In the genomic region with DNA sequence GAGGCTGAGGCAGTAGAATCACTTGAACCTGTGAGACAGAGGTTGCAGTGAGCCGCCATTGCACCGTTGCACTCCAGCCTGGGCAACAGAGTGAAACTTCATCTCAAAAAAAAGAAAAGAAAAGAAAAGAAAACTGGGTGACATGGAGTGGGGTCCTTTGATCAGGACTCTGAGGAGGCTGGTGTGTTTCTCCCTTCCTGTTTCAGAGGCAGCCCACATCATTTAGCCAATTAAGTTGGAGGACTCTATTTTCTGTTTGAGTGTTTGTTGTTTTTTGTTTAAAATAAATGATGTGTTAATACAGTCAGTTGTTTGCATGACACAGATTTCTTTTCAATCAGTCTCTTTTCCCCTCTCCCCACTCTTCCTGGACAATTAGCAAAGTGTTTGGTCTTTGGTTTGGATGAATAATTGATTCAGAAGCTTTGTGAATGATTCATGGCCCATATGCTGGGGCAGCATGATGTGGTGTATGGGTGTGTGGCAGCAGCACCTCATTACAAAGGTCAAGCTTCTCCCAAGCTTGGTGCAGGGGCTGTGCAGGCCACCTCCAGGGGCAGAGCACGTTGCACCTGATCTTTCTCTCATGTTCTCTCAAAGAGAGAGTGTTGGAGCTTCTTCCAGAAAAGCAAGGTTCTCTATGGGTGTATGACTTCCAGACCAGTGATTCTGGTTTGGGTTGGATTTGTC, we compare ENCODE assay signal across 17 cellular contexts. TPM values are rescaled to one million over a fixed set of nuclear protein-coding genes. Genes with fewer than 3 reads are reported as not detected.
DNase-seq lines count a peak whose midpoint lies in the region; ATAC-seq, FAIRE-seq and TF ChIP-seq lines count a peak whose summit lies in the region.
"Had no signal": no experiment of that assay in that cellular context is flagged by ENCODE, and none has a peak within 500 bp of the region (broad histone marks: within the 10 kb centered on the region; RNA-seq: fewer than 3 reads in every experiment).

No MANE protein-coding gene starts in this region.

- no peak for TF ChIP-seq CTCF in bronchial epithelial cell (IDR thresholded peaks at IDR 0.05; ENCODE audit: insufficient read depth, low read length, severe bottlenecking)

- in situ Hi-C loops in SK-MEL-5 (cut with HindIII; ENCODE audit: low pct_unique_long_range_greater_than_20kb, low sequenced_read_pairs): no loop called here

- H3K27me3 ChIP-seq in bronchial epithelial cell (ENCODE audit: control insufficient read depth, insufficient read depth, low read length): no peaks in the 10 kb centered on the region
- H3K27me3 ChIP-seq: BLaER1 treated with 17β-estradiol and CSF1 and Interleukin-3, amounts not matched to agents 10 nM and 100 nM had no signal

- no peaks in the 10 kb centered on the region for H3K36me3 ChIP-seq in bronchial epithelial cell (ENCODE audit: control insufficient read depth, insufficient read depth, low read length)
- H3K36me3 ChIP-seq: BLaER1 treated with 17β-estradiol and CSF1 and Interleukin-3, amounts not matched to agents 10 nM and 100 nM had no signal

- FAIRE-seq in bronchial epithelial cell (lab: Jason Lieb, UNC) (no peak), HTR-8/SVneo (lab: Jason Lieb, UNC) (no peak)
- FAIRE-seq: GM18507 had no signal

- no peak overlapping the region for H3K4me3 ChIP-seq in bronchial epithelial cell (ENCODE audit: low read depth, low read length)
- H3K4me3 ChIP-seq: BLaER1 treated with 17β-estradiol and CSF1 and Interleukin-3, amounts not matched to agents 10 nM and 100 nM had no signal

- DNase-seq in NCI-H69 (lab: John Stamatoyannopoulos, UW) (peak; percentile 92), SK-MEL-5 (ENCODE audit: low read depth, low spot score) (peak; percentile 26), bronchial epithelial cell (ENCODE audit: low read depth) (peak; percentile 48), kidney tubule cell (ENCODE audit: low spot score) (peak; percentile 14), MV-4-11 (lab: John Stamatoyannopoulos, UW) (no peak), HTR-8/SVneo (ENCODE audit: insufficient read length, low spot score) (no peak), pons (ENCODE audit: low spot score) (no peak)
- DNase-seq: ACHN; Calu3; CD4-positive, CD25-positive, alpha-beta regulatory T cell; DMS 273 treated with DMSO at 0.1 percent for 48 hours; GOT3; H9 had no signal

- ATAC-seq in GM18870 (IDR thresholded peaks at IDR 0.05; ENCODE audit: unreplicated experiment): no peak

RNA-seq across cellular contexts. Expression of a gene that starts 48.8 kb away (rescaled TPM):
- total RNA-seq in SK-MEL-5 (2014; rRNA removed; shearing (Covaris generic)): 0.11 and 0.18 TPM in 2 replicates
- polyA plus RNA-seq in SK-MEL-5 (2015; cell fraction: cytosol; rRNA removed): 0.06 TPM in 2 replicates
- polyA plus RNA-seq in SK-MEL-5 (2015; cell fraction: nucleus; rRNA removed): 0.18 and 0.48 TPM in 2 replicates
- under 0.01 TPM in 1 of 2 replicates, not detected in the other for total RNA-seq in bronchial epithelial cell
- total RNA-seq: A172; Calu3; CD4-positive, CD25-positive, alpha-beta regulatory T cell had no signal
- polyA plus RNA-seq: CD4-positive, CD25-positive, alpha-beta regulatory T cell had no signal

Comparison
In these comparisons a context has a peak if more than half of its experiments do, and no peak if none do; other contexts are left out.
1. DNase-seq: peak in NCI-H69 (single experiment), SK-MEL-5 (single experiment), bronchial epithelial cell (single experiment) and kidney tubule cell (single experiment); none in MV-4-11 (single experiment), HTR-8/SVneo (single experiment) and pons (single experiment).